24 cellular contexts compared by ENCODE assay signal in the genomic region with DNA sequence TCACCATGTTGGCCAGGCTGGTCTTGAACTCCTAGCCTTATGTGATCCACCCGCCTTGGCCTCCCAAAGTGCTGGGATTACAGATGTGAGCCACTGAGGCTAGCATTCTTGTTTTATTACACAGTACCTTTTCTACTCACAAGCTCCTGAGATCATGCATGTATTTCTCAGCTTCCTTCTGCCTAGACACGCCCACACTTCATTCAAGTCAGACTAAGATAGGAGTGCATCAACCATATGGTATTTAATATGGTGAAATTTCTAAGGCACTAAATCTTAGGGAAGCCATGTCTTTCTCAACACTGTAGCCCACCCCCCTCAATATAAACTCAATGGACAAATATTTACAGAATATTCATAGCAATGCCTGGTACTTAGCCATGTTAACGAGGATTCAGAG.
DNase-seq lines count a peak whose midpoint lies in the region; ATAC-seq and TF ChIP-seq lines count a peak whose summit lies in the region.
"Had no signal": no experiment of that assay in that cellular context is flagged by ENCODE, and none has a peak within 500 bp of the region (broad histone marks: within the 10 kb centered on the region; RNA-seq: fewer than 3 reads in every experiment).

No MANE protein-coding gene starts in this region.

- H4K91ac ChIP-seq in H9 (ENCODE audit: insufficient read length, low read depth, low read length), result no peak overlapping the region

- DNase-seq in NCI-H2171 treated with DMSO at 0.1 percent for 48 hours (lab: John Stamatoyannopoulos, UW) (peak; percentile 63), NCI-H2171 (lab: John Stamatoyannopoulos, UW) (no peak), amniotic epithelial cell (ENCODE audit: low read depth) (peak; percentile 90), foreskin keratinocyte (peak; percentile 82 to 91), suprapubic skin (ENCODE audit: low spot score in 2 of 2) (no peak), nephron progenitor cell (no peak), NOMO-1 treated with dmso at 0.1 percent for 144 hours (lab: John Stamatoyannopoulos, UW; ENCODE audit: unreplicated experiment) (no peak), H9 (no peak)
- DNase-seq: 8988T; activated CD8-positive, alpha-beta T cell treated with anti-CD3 and anti-CD28 coated beads for 36 hours; activated T-cell treated with anti-CD3 and anti-CD28 coated beads, Interleukin-2, amount 50 U/mL, for 48 hours; C1 segment of cervical spinal cord; naive thymus-derived CD4-positive, alpha-beta T cell; NCI-H1048; NCI-H2081; NCI-H748 treated with DMSO at 0.1 percent for 48 hours; OCI-M1; small intestine; T-helper 2 cell; testis had no signal

- H3K9ac ChIP-seq in H9 (ENCODE audit: extremely low read depth, insufficient read length, low read length), result no peak overlapping the region
- H3K9ac ChIP-seq: KMS-11 had no signal

- no peak overlapping the region for H3K23ac ChIP-seq in H9 (ENCODE audit: insufficient read length, low read depth, low read length)

- no peak overlapping the region for H2BK120ac ChIP-seq in H9 (ENCODE audit: low read depth, low read length, poor library complexity, severe bottlenecking)

- no peak overlapping the region for H4K8ac ChIP-seq in H9 (replicated peaks; ENCODE audit: insufficient read length, low read depth, low read length)

- H2BK20ac ChIP-seq in H9 (ENCODE audit: low read depth, low read length, poor library complexity, severe bottlenecking), result no peak overlapping the region

- H2BK12ac ChIP-seq in H9 (ENCODE audit: insufficient read length, low read depth, low read length), result no peak overlapping the region

- no peaks in the 10 kb centered on the region for H3K9me3 Mint-ChIP-seq in nephron progenitor cell
- H3K9me3 Mint-ChIP-seq in H9, result peaks cover 0 to 4% of the 10 kb centered on the region in 2 experiments; a peak in 1 of 5 replicates
- H3K9me3 Mint-ChIP-seq: activated CD8-positive, alpha-beta T cell treated with anti-CD3 and anti-CD28 coated beads for 36 hours; activated naive CD4-positive, alpha-beta T cell treated with anti-CD3 and anti-CD28 coated beads, Interleukin-2, amount 50 U/mL, for 24 hours; dendritic cell treated with granulocyte-macrophage colony-stimulating factor and Interleukin-4, amounts not matched to agents 40 ng/mL and 50 ng/mL, for 4 days; naive thymus-derived CD4-positive, alpha-beta T cell had no signal

- TF ChIP-seq CTCF in foreskin keratinocyte (conservative IDR thresholded peaks at IDR 0.05), result no peak
- TF ChIP-seq CTCF in suprapubic skin (IDR thresholded peaks at IDR 0.05), result no peak
- TF ChIP-seq CTCF in nephron progenitor cell (IDR thresholded peaks at IDR 0.05), result no peak
- TF ChIP-seq CTCF in H9 (conservative IDR thresholded peaks at IDR 0.05), result no peak

- TF ChIP-seq EP300 in suprapubic skin (IDR thresholded peaks at IDR 0.05), result no peak

- H2BK15ac ChIP-seq in H9 (ENCODE audit: low read depth, low read length), result no peak overlapping the region

- 66% methylated on average over 3 of the region's 3 CpGs for WGBS in suprapubic skin
- no CpG with 5 or more reads among the region's 3 CpGs for WGBS in H9 (ENCODE audit: extremely low coverage, insufficient read length, low lambda C conversion rate)

- no peak overlapping the region for H3K4me3 ChIP-seq in suprapubic skin
- H3K4me3 ChIP-seq: testis had no signal

- H2AK5ac ChIP-seq in H9 (ENCODE audit: insufficient read length, low read length), result no peak overlapping the region

- no peaks in the 10 kb centered on the region for H3K23me2 ChIP-seq in H9 (ENCODE audit: insufficient read length, low read depth, low read length, poor library complexity, severe bottlenecking)

- H3K14ac ChIP-seq in H9 (ENCODE audit: insufficient read depth, low read length), result no peak overlapping the region

- no peaks in the 10 kb centered on the region for H3K27me3 ChIP-seq in foreskin keratinocyte
- H3K27me3 ChIP-seq in suprapubic skin, result no peaks in the 10 kb centered on the region
- no peaks in the 10 kb centered on the region for H3K27me3 ChIP-seq in H9 (ENCODE audit: insufficient read depth, low read length)
- H3K27me3 ChIP-seq: testis had no signal

- ATAC-seq in foreskin keratinocyte, result peak; percentile 66
- ATAC-seq: activated CD8-positive, alpha-beta T cell treated with anti-CD3 and anti-CD28 coated beads for 36 hours; naive thymus-derived CD4-positive, alpha-beta T cell; WTC11 had no signal

- TF ChIP-seq POLR2A in suprapubic skin (IDR thresholded peaks at IDR 0.05), result no peak

- no peak overlapping the region for H3K27ac Mint-ChIP-seq in nephron progenitor cell
- no peak overlapping the region; a peak in 1 of 7 replicates for H3K27ac Mint-ChIP-seq in H9
- H3K27ac Mint-ChIP-seq: activated CD8-positive, alpha-beta T cell treated with anti-CD3 and anti-CD28 coated beads for 36 hours; activated naive CD4-positive, alpha-beta T cell treated with anti-CD3 and anti-CD28 coated beads, Interleukin-2, amount 50 U/mL, for 24 hours; dendritic cell treated with granulocyte-macrophage colony-stimulating factor and Interleukin-4, amounts not matched to agents 40 ng/mL and 50 ng/mL, for 4 days; naive thymus-derived CD4-positive, alpha-beta T cell had no signal

- H3K4me1 Mint-ChIP-seq in nephron progenitor cell (peaks cover 13% of the 10 kb centered on the region), H9 (peaks cover 19% of the 10 kb centered on the region in 2 experiments)

- H4K5ac ChIP-seq in H9 (ENCODE audit: insufficient read length, low read depth, low read length), result no peak overlapping the region

- no peak overlapping the region for H3K4me3 Mint-ChIP-seq in nephron progenitor cell
- peak overlapping the region in 1 of 2 experiments; percentile 14; a peak in 1 of 5 replicates for H3K4me3 Mint-ChIP-seq in H9
- H3K4me3 Mint-ChIP-seq: activated CD8-positive, alpha-beta T cell treated with anti-CD3 and anti-CD28 coated beads for 36 hours; activated naive CD4-positive, alpha-beta T cell treated with anti-CD3 and anti-CD28 coated beads, Interleukin-2, amount 50 U/mL, for 24 hours; dendritic cell treated with granulocyte-macrophage colony-stimulating factor and Interleukin-4, amounts not matched to agents 40 ng/mL and 50 ng/mL, for 4 days; naive thymus-derived CD4-positive, alpha-beta T cell; WTC11 had no signal

- no peak overlapping the region for H3K56ac ChIP-seq in H9 (ENCODE audit: insufficient read length, low read depth, low read length)

- no peak overlapping the region for H3K18ac ChIP-seq in H9 (ENCODE audit: insufficient read length, low read depth, low read length)

- no peaks in the 10 kb centered on the region for H3K79me2 ChIP-seq in H9 (ENCODE audit: insufficient read depth, low read length)

- H4K20me1 ChIP-seq in H9 (ENCODE audit: control insufficient read depth, insufficient read depth, insufficient read length), result no peaks in the 10 kb centered on the region

- H3K4ac ChIP-seq in H9 (ENCODE audit: low read depth, low read length), result no peak overlapping the region

- H3K27ac ChIP-seq in foreskin keratinocyte (peak overlapping the region; percentile 37), suprapubic skin (peak overlapping the region; percentile 43), H9 (ENCODE audit: insufficient read length, low read depth, low read length) (no peak overlapping the region)
- H3K27ac ChIP-seq: KMS-11, testis had no signal

- no peak overlapping the region for H3T11ph ChIP-seq in H9 (ENCODE audit: low read length)

- no peaks in the 10 kb centered on the region for H3K9me3 ChIP-seq in suprapubic skin
- H3K9me3 ChIP-seq in H9 (ENCODE audit: control insufficient read depth, low read depth, low read length), result no peaks in the 10 kb centered on the region
- H3K9me3 ChIP-seq: testis had no signal

- no peaks in the 10 kb centered on the region for H3K36me3 Mint-ChIP-seq in nephron progenitor cell (ENCODE audit: low read depth)
- no peaks in the 10 kb centered on the region; a peak in 1 of 7 replicates for H3K36me3 Mint-ChIP-seq in H9 (ENCODE audit: insufficient read depth in 1 of 3, low read depth in 3 of 3)
- H3K36me3 Mint-ChIP-seq: activated naive CD4-positive, alpha-beta T cell treated with anti-CD3 and anti-CD28 coated beads, Interleukin-2, amount 50 U/mL, for 24 hours; naive thymus-derived CD4-positive, alpha-beta T cell; WTC11 had no signal

- peaks cover 28% of the 10 kb centered on the region for H3K4me1 ChIP-seq in foreskin keratinocyte
- peaks cover 24% of the 10 kb centered on the region for H3K4me1 ChIP-seq in suprapubic skin
- H3K4me1 ChIP-seq in H9 (ENCODE audit: insufficient read depth, low read length), result no peaks in the 10 kb centered on the region; the same call in 1 of the 2 replicates

- H3K27me3 Mint-ChIP-seq in nephron progenitor cell (ENCODE audit: low read depth, poor library complexity) (peaks cover 26% of the 10 kb centered on the region), H9 (ENCODE audit: low read depth) (no peaks in the 10 kb centered on the region; the same call in 1 of the 2 replicates)
- H3K27me3 Mint-ChIP-seq: activated CD8-positive, alpha-beta T cell treated with anti-CD3 and anti-CD28 coated beads for 36 hours; activated naive CD4-positive, alpha-beta T cell treated with anti-CD3 and anti-CD28 coated beads, Interleukin-2, amount 50 U/mL, for 24 hours; dendritic cell treated with granulocyte-macrophage colony-stimulating factor and Interleukin-4, amounts not matched to agents 40 ng/mL and 50 ng/mL, for 4 days had no signal

- H3K4me2 ChIP-seq in H9 (ENCODE audit: insufficient read depth, insufficient read length, low read length), result no peak overlapping the region
- H3K4me2 ChIP-seq: KMS-11 had no signal

- no peaks in the 10 kb centered on the region for H3K36me3 ChIP-seq in suprapubic skin

- H2BK5ac ChIP-seq in H9 (ENCODE audit: insufficient read length, low read length), result no peak overlapping the region

- H2AFZ ChIP-seq in H9 (ENCODE audit: low read length), result no peak overlapping the region

- no peaks in the 10 kb centered on the region for H3K79me1 ChIP-seq in H9 (ENCODE audit: insufficient read depth, low read depth, low read length, poor library complexity, severe bottlenecking)

Comparison
In these comparisons a context has a peak if more than half of its experiments do, and no peak if none do; other contexts are left out.
1. DNase-seq: peak in NCI-H2171 treated with DMSO at 0.1 percent for 48 hours (single experiment), amniotic epithelial cell (single experiment) and foreskin keratinocyte (2 of 2); none in NCI-H2171 (single experiment), suprapubic skin (0 of 2), nephron progenitor cell (single experiment), NOMO-1 treated with dmso at 0.1 percent for 144 hours (single experiment) and H9 (single experiment).